Comparison of ENCODE assay signal across 42 cellular contexts in the genomic region with DNA sequence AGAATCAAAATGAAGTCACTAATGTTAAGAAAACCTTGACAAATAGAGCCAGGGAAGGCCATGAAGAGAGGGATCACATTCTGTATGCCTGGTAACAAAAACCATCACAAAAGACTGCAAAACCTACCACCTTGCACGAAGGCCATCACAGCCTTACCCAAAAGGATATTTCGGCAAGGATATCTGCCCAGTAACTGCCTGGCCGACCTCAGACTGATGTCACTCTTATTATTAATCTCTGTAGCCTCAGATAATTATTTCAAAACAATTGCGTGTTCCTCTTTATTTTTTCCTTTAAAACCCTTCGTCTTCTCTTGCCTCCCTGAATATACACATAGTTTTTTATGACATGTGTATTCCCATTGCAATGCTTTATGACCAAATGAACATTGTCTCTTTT. TPM values are rescaled to one million over a fixed set of nuclear protein-coding genes. Genes with fewer than 3 reads are reported as not detected.
"Had no signal": no experiment of that assay in that cellular context is flagged by ENCODE, and none has a peak within 500 bp of the region (broad histone marks: within the 10 kb centered on the region; RNA-seq: fewer than 3 reads in every experiment).

No MANE protein-coding gene starts in this region.

- ATAC-seq: activated naive CD4-positive, alpha-beta T cell treated with anti-CD3 and anti-CD28 coated beads, Interleukin-2, amount 50 U/mL, for 72 hours; activated naive CD8-positive, alpha-beta T cell treated with anti-CD3 and anti-CD28 coated beads, Interleukin-2, amount 50 U/mL, for 24 hours; activated T-cell treated with anti-CD3 and anti-CD28 coated beads, Interleukin-2, amount 50 U/mL, for 4 hours; activated T-cell treated with anti-CD3 and anti-CD28 coated beads, Interleukin-2, amount 50 U/mL, for 72 hours; activated T-helper 17 cell treated with anti-CD3 and anti-CD28 coated beads, Interleukin-2, amount 50 U/mL, for 72 hours; body of pancreas had no signal

- DNase-seq: activated effector memory CD4-positive, alpha-beta T cell treated with anti-CD3 and anti-CD28 coated beads, Interleukin-2, amount 50 U/mL, for 16 hours; activated effector memory CD4-positive, alpha-beta T cell treated with Interleukin-2 at 50 U/mL for 16 hours; activated gamma-delta T cell; activated gamma-delta T cell treated with Interleukin-2 at 50 U/mL for 16 hours; activated naive CD4-positive, alpha-beta T cell; activated naive CD4-positive, alpha-beta T cell treated with anti-CD3 and anti-CD28 coated beads for 36 hours; activated naive CD4-positive, alpha-beta T cell treated with anti-CD3 and anti-CD28 coated beads, Interleukin-2, amount 10 ng/mL, durations not matched to agents 7 days and 5 days; activated naive CD4-positive, alpha-beta T cell treated with anti-CD3 and anti-CD28 coated beads, Interleukin-2, amount 50 U/mL, for 16 hours; activated naive CD4-positive, alpha-beta T cell treated with Interleukin-2 at 50 U/mL for 16 hours; activated naive CD8-positive, alpha-beta T cell treated with anti-CD3 and anti-CD28 coated beads for 36 hours; activated naive CD8-positive, alpha-beta T cell treated with anti-CD3 and anti-CD28 coated beads, Interleukin-2, amount 10 ng/mL, durations not matched to agents 7 days and 5 days; activated naive CD8-positive, alpha-beta T cell treated with anti-CD3 and anti-CD28 coated beads, Interleukin-2, amount 50 U/mL, for 24 hours; activated T-cell treated with anti-CD3 and anti-CD28 coated beads, Interleukin-2, amount 50 U/mL, for 1 hour; activated T-cell treated with anti-CD3 and anti-CD28 coated beads, Interleukin-2, amount 50 U/mL, for 24 hours; activated T-cell treated with anti-CD3 and anti-CD28 coated beads, Interleukin-2, amount 50 U/mL, for 4 hours; activated T-cell treated with anti-CD3 and anti-CD28 coated beads, Interleukin-2, amount 50 U/mL, for 48 hours; activated T-cell treated with anti-CD3 and anti-CD28 coated beads, Interleukin-2, amount 50 U/mL, for 72 hours; adrenal gland; amniotic stem cell; amygdala; anterior cingulate cortex; aorta; body of pancreas; brain microvascular endothelial cell; caudate nucleus; central memory CD4-positive, alpha-beta T cell; cerebellar nuclear complex had no signal

- H3K36me3 ChIP-seq: adrenal gland, ascending aorta, brain microvascular endothelial cell, breast epithelium, cardiac muscle cell had no signal

- H3K4me1 Mint-ChIP-seq: activated naive CD4-positive, alpha-beta T cell treated with anti-CD3 and anti-CD28 coated beads, Interleukin-2, amount 10 ng/mL, durations not matched to agents 7 days and 5 days; activated naive CD4-positive, alpha-beta T cell treated with anti-CD3 and anti-CD28 coated beads, Interleukin-2, amount 50 U/mL, for 24 hours; activated naive CD8-positive, alpha-beta T cell treated with anti-CD3 and anti-CD28 coated beads for 36 hours; activated naive CD8-positive, alpha-beta T cell treated with anti-CD3 and anti-CD28 coated beads, Interleukin-2, amount 10 ng/mL, durations not matched to agents 7 days and 5 days; activated naive CD8-positive, alpha-beta T cell treated with anti-CD3 and anti-CD28 coated beads, Interleukin-2, amount 50 U/mL, for 24 hours; activated T-helper 17 cell treated with anti-CD3 and anti-CD28 coated beads, Interleukin-2, amount 50 U/mL, for 72 hours; brain; central memory CD8-positive, alpha-beta T cell had no signal

- H3K4me3 ChIP-seq: adrenal gland, ascending aorta, body of pancreas, breast epithelium, cardiac muscle cell had no signal

- H3K9me3 Mint-ChIP-seq: activated naive CD4-positive, alpha-beta T cell treated with anti-CD3 and anti-CD28 coated beads, Interleukin-2, amount 50 U/mL, for 24 hours; activated naive CD8-positive, alpha-beta T cell treated with anti-CD3 and anti-CD28 coated beads for 36 hours; activated naive CD8-positive, alpha-beta T cell treated with anti-CD3 and anti-CD28 coated beads, Interleukin-2, amount 10 ng/mL, durations not matched to agents 7 days and 5 days; activated T-helper 1 cell treated with anti-CD3 and anti-CD28 coated beads, Interleukin-12 subunit alpha, Interleukin-12 subunit beta, Interleukin-2, Interleukin-4 antibody, amounts not matched to agents 30 ng/mL and 10 ng/mL and 1 ng/mL, durations not matched to agents 14 hours and 24 hours and 36 hours; activated T-helper 2 cell treated with anti-CD3 and anti-CD28 coated beads, Interferon-gamma antibody, Interleukin-2, Interleukin-4, amounts not matched to agents 10 μg/mL and 5 μg/mL and 100 μg/mL, durations not matched to agents 14 hours and 24 hours and 36 hours had no signal

- H3K9me3 ChIP-seq: adrenal gland, ascending aorta, body of pancreas, breast epithelium had no signal

- H3K27ac Mint-ChIP-seq: activated naive CD4-positive, alpha-beta T cell treated with anti-CD3 and anti-CD28 coated beads for 36 hours; activated naive CD4-positive, alpha-beta T cell treated with anti-CD3 and anti-CD28 coated beads, Interleukin-2, amount 10 ng/mL, durations not matched to agents 7 days and 5 days; activated naive CD4-positive, alpha-beta T cell treated with anti-CD3 and anti-CD28 coated beads, Interleukin-2, amount 50 U/mL, for 24 hours; activated naive CD4-positive, alpha-beta T cell treated with anti-CD3 and anti-CD28 coated beads, Interleukin-2, amount 50 U/mL, for 72 hours; activated naive CD8-positive, alpha-beta T cell; activated naive CD8-positive, alpha-beta T cell treated with anti-CD3 and anti-CD28 coated beads for 36 hours; activated naive CD8-positive, alpha-beta T cell treated with anti-CD3 and anti-CD28 coated beads, Interleukin-2, amount 10 ng/mL, durations not matched to agents 7 days and 5 days; activated naive CD8-positive, alpha-beta T cell treated with anti-CD3 and anti-CD28 coated beads, Interleukin-2, amount 50 U/mL, for 24 hours; activated T-cell treated with anti-CD3 and anti-CD28 coated beads, Interleukin-2, amount 50 U/mL, for 24 hours; activated T-cell treated with anti-CD3 and anti-CD28 coated beads, Interleukin-2, amount 50 U/mL, for 72 hours; activated T-helper 1 cell treated with anti-CD3 and anti-CD28 coated beads, Interleukin-12 subunit alpha, Interleukin-12 subunit beta, Interleukin-2, Interleukin-4 antibody, amounts not matched to agents 30 ng/mL and 10 ng/mL and 1 ng/mL, durations not matched to agents 14 hours and 24 hours and 36 hours; activated T-helper 17 cell treated with anti-CD3 and anti-CD28 coated beads, Interleukin-2, amount 50 U/mL, for 72 hours; activated T-helper 2 cell treated with anti-CD3 and anti-CD28 coated beads, Interferon-gamma antibody, Interleukin-2, Interleukin-4, amounts not matched to agents 10 μg/mL and 5 μg/mL and 100 μg/mL, durations not matched to agents 14 hours and 24 hours and 36 hours; brain had no signal

- H3K36me3 Mint-ChIP-seq: activated naive CD4-positive, alpha-beta T cell treated with anti-CD3 and anti-CD28 coated beads, Interleukin-2, amount 10 ng/mL, durations not matched to agents 7 days and 5 days; activated naive CD4-positive, alpha-beta T cell treated with anti-CD3 and anti-CD28 coated beads, Interleukin-2, amount 50 U/mL, for 24 hours; activated naive CD4-positive, alpha-beta T cell treated with anti-CD3 and anti-CD28 coated beads, Interleukin-2, amount 50 U/mL, for 72 hours; activated naive CD8-positive, alpha-beta T cell; activated naive CD8-positive, alpha-beta T cell treated with anti-CD3 and anti-CD28 coated beads for 36 hours; activated naive CD8-positive, alpha-beta T cell treated with anti-CD3 and anti-CD28 coated beads, Interleukin-2, amount 10 ng/mL, durations not matched to agents 7 days and 5 days; brain had no signal

- H3K4me1 ChIP-seq: adrenal gland, ascending aorta, body of pancreas, breast epithelium had no signal

- H3K4me3 Mint-ChIP-seq: activated naive CD4-positive, alpha-beta T cell treated with anti-CD3 and anti-CD28 coated beads for 36 hours; activated naive CD4-positive, alpha-beta T cell treated with anti-CD3 and anti-CD28 coated beads, Interleukin-2, amount 10 ng/mL, durations not matched to agents 7 days and 5 days; activated naive CD4-positive, alpha-beta T cell treated with anti-CD3 and anti-CD28 coated beads, Interleukin-2, amount 50 U/mL, for 24 hours; activated naive CD8-positive, alpha-beta T cell; activated naive CD8-positive, alpha-beta T cell treated with anti-CD3 and anti-CD28 coated beads for 36 hours; activated naive CD8-positive, alpha-beta T cell treated with anti-CD3 and anti-CD28 coated beads, Interleukin-2, amount 10 ng/mL, durations not matched to agents 7 days and 5 days; activated naive CD8-positive, alpha-beta T cell treated with anti-CD3 and anti-CD28 coated beads, Interleukin-2, amount 50 U/mL, for 24 hours; activated T-cell treated with anti-CD3 and anti-CD28 coated beads, Interleukin-2, amount 50 U/mL, for 24 hours; activated T-cell treated with anti-CD3 and anti-CD28 coated beads, Interleukin-2, amount 50 U/mL, for 4 hours; activated T-cell treated with anti-CD3 and anti-CD28 coated beads, Interleukin-2, amount 50 U/mL, for 72 hours; activated T-helper 1 cell treated with anti-CD3 and anti-CD28 coated beads, Interleukin-12 subunit alpha, Interleukin-12 subunit beta, Interleukin-2, Interleukin-4 antibody, amounts not matched to agents 30 ng/mL and 10 ng/mL and 1 ng/mL, durations not matched to agents 14 hours and 24 hours and 36 hours; activated T-helper 17 cell treated with anti-CD3 and anti-CD28 coated beads, Interleukin-2, amount 50 U/mL, for 72 hours; brain; central memory CD8-positive, alpha-beta T cell had no signal

- H3K27me3 ChIP-seq: adrenal gland, ascending aorta, body of pancreas, brain microvascular endothelial cell, breast epithelium, cardiac muscle cell had no signal

- H3K27me3 Mint-ChIP-seq: activated naive CD4-positive, alpha-beta T cell treated with anti-CD3 and anti-CD28 coated beads, Interleukin-2, amount 10 ng/mL, durations not matched to agents 7 days and 5 days; activated naive CD4-positive, alpha-beta T cell treated with anti-CD3 and anti-CD28 coated beads, Interleukin-2, amount 50 U/mL, for 24 hours; activated naive CD8-positive, alpha-beta T cell; activated naive CD8-positive, alpha-beta T cell treated with anti-CD3 and anti-CD28 coated beads for 36 hours; activated naive CD8-positive, alpha-beta T cell treated with anti-CD3 and anti-CD28 coated beads, Interleukin-2, amount 10 ng/mL, durations not matched to agents 7 days and 5 days; activated naive CD8-positive, alpha-beta T cell treated with anti-CD3 and anti-CD28 coated beads, Interleukin-2, amount 50 U/mL, for 24 hours; activated T-cell treated with anti-CD3 and anti-CD28 coated beads, Interleukin-2, amount 50 U/mL, for 24 hours; activated T-helper 17 cell treated with anti-CD3 and anti-CD28 coated beads, Interleukin-2, amount 50 U/mL, for 72 hours; central memory CD8-positive, alpha-beta T cell had no signal

- H3K27ac ChIP-seq: adrenal gland, ascending aorta, body of pancreas, brain microvascular endothelial cell, breast epithelium, cardiac muscle cell had no signal

RNA-seq across cellular contexts. Expression of gene CDC14C, which starts 52.5 kb away (rescaled TPM):
- total RNA-seq: activated naive CD4-positive, alpha-beta T cell treated with anti-CD3 and anti-CD28 coated beads for 36 hours; activated naive CD4-positive, alpha-beta T cell treated with anti-CD3 and anti-CD28 coated beads, Interleukin-2, amount 50 U/mL, for 72 hours; activated naive CD8-positive, alpha-beta T cell treated with anti-CD3 and anti-CD28 coated beads for 36 hours; activated naive CD8-positive, alpha-beta T cell treated with anti-CD3 and anti-CD28 coated beads, Interleukin-2, amount 10 ng/mL, durations not matched to agents 7 days and 5 days; activated T-cell treated with anti-CD3 and anti-CD28 coated beads, Interleukin-2, amount 50 U/mL, for 4 hours; activated T-cell treated with anti-CD3 and anti-CD28 coated beads, Interleukin-2, amount 50 U/mL, for 72 hours; activated T-helper 1 cell treated with anti-CD3 and anti-CD28 coated beads, Interleukin-12 subunit alpha, Interleukin-12 subunit beta, Interleukin-2, Interleukin-4 antibody, amounts not matched to agents 30 ng/mL and 10 ng/mL and 1 ng/mL, durations not matched to agents 14 hours and 24 hours and 36 hours; activated T-helper 17 cell treated with anti-CD3 and anti-CD28 coated beads, Interleukin-2, amount 50 U/mL, for 72 hours; activated T-helper 2 cell treated with anti-CD3 and anti-CD28 coated beads, Interferon-gamma antibody, Interleukin-2, Interleukin-4, amounts not matched to agents 10 μg/mL and 5 μg/mL and 100 μg/mL, durations not matched to agents 14 hours and 24 hours and 36 hours; adrenal gland; aorta; ascending aorta; body of pancreas; breast epithelium; bronchial epithelial cell; cardiac muscle cell; cardiac septum; cerebellum; chondrocyte had no signal
